ENCODE assay signal across 14 cellular contexts in the genomic region with DNA sequence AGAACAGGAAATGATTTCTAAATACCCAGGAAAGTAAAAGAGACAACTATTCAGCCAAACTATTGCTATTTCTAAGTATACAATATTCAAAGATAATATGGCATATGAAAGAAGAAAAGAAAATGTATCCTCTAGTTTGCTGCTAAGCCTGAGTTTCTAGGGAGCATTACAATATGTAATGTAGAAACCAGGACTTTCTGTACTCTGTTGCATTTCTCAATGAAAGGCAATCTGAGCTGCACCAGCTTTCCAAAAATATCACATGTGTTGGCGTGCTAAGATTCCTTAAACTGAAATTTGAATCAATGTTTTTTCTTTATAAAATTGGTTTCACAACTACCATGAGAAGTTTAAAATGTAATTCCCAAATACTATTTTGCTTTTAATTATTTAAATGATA.
DNase-seq lines count a peak whose midpoint lies in the region; ATAC-seq and TF ChIP-seq lines count a peak whose summit lies in the region.
"Had no signal": no experiment of that assay in that cellular context is flagged by ENCODE, and none has a peak within 500 bp of the region (broad histone marks: within the 10 kb centered on the region; RNA-seq: fewer than 3 reads in every experiment).

No MANE protein-coding gene starts in this region.

- H3K27me3 ChIP-seq in psoas muscle (ENCODE audit: insufficient read depth in 3 of 3, low read length in 2 of 3): no peaks in the 10 kb centered on the region
- no peaks in the 10 kb centered on the region for H3K27me3 ChIP-seq in suprapubic skin
- H3K27me3 ChIP-seq: SJCRH30 had no signal

- intact Hi-C loops in psoas muscle (cut with DNase I): no loop called here
- intact Hi-C loops in OCI-LY7 (cut with micrococcal nuclease; ENCODE audit: unreplicated experiment): no loop called here

- no peaks in the 10 kb centered on the region for H3K36me3 ChIP-seq in SK-N-MC (ENCODE audit: insufficient read depth, low read length)
- no peaks in the 10 kb centered on the region for H3K36me3 ChIP-seq in psoas muscle (ENCODE audit: insufficient read depth in 1 of 2, low read depth in 1 of 2)
- no peaks in the 10 kb centered on the region for H3K36me3 ChIP-seq in suprapubic skin
- no peaks in the 10 kb centered on the region for H3K36me3 ChIP-seq in OCI-LY7 (ENCODE audit: insufficient read depth, low read length)
- H3K36me3 ChIP-seq: SJCRH30 had no signal

- 11 to 20% (median 15%) methylated on average over 1 of the region's 1 CpG for WGBS in psoas muscle, 3 donors
- 49% methylated on average over 1 of the region's 1 CpG for WGBS in suprapubic skin

- no peak overlapping the region for H3K4me2 ChIP-seq in OCI-LY7 (ENCODE audit: low read length)

- no peak for DNase-seq in SK-N-MC (ENCODE audit: low read depth, low spot score)
- peak; percentile 22 for DNase-seq in fibroblast of the conjunctiva (ENCODE audit: low read depth)
- no peak for DNase-seq in psoas muscle
- no peak for DNase-seq in suprapubic skin (ENCODE audit: low spot score in 2 of 2)
- no peak for DNase-seq in dermis blood vessel endothelial cell
- DNase-seq in OCI-LY7 (ENCODE audit: low spot score): no peak
- no peak for DNase-seq in NCI-H1105 treated with DMSO at 0.1 percent for 48 hours (lab: John Stamatoyannopoulos, UW)
- DNase-seq: DMS 273 treated with DMSO at 0.1 percent for 48 hours, HFFc6, NCI-H1048, NCI-H1694, SJCRH30 had no signal

- peak overlapping the region; percentile 14; the same call in 1 of the 2 replicates for H3K27ac ChIP-seq in SK-N-MC
- peak overlapping the region; percentile 76 for H3K27ac ChIP-seq in psoas muscle
- peak overlapping the region; percentile 70 for H3K27ac ChIP-seq in suprapubic skin
- H3K27ac ChIP-seq in OCI-LY7 (ENCODE audit: low read depth, low read length, poor library complexity, severe bottlenecking): no peak overlapping the region
- H3K27ac ChIP-seq: HL-60, SJCRH30 had no signal

- peak; percentile 66 to 88 (median 82) for ATAC-seq in psoas muscle
- ATAC-seq: K562 had no signal

- no peaks in the 10 kb centered on the region for H4K20me1 ChIP-seq in OCI-LY7 (ENCODE audit: insufficient read depth, low read length)

- H3K4me1 ChIP-seq in psoas muscle: peaks cover 55% of the 10 kb centered on the region
- H3K4me1 ChIP-seq in suprapubic skin: no peaks in the 10 kb centered on the region
- H3K4me1 ChIP-seq in OCI-LY7 (ENCODE audit: insufficient read depth, low read length, poor library complexity, severe bottlenecking): no peaks in the 10 kb centered on the region
- H3K4me1 ChIP-seq: SJCRH30 had no signal

- POLR2A ChIA-PET in OCI-LY7 (lab: Charles Lee): interaction anchor here (0.7 kb wide), 1 partner anchor 15 kb away, joined by 4 read pairs; no protein-coding TSS in a partner anchor

- H3K9me3 ChIP-seq in SK-N-MC (ENCODE audit: low read depth, low read length): no peaks in the 10 kb centered on the region
- H3K9me3 ChIP-seq in psoas muscle: no peaks in the 10 kb centered on the region
- no peaks in the 10 kb centered on the region for H3K9me3 ChIP-seq in suprapubic skin
- H3K9me3 ChIP-seq in OCI-LY7 (ENCODE audit: low read length): no peaks in the 10 kb centered on the region
- H3K9me3 ChIP-seq: SJCRH30 had no signal

- peak overlapping the region; percentile 29 for H3K9ac ChIP-seq in SK-N-MC (ENCODE audit: insufficient read length)

- CTCF ChIA-PET in OCI-LY7 (lab: Charles Lee; ENCODE audit: unreplicated experiment): no interaction called here

- no peaks in the 10 kb centered on the region for H3K9me2 ChIP-seq in OCI-LY7 (ENCODE audit: insufficient read depth, low read length)

- H3K79me2 ChIP-seq in OCI-LY7 (ENCODE audit: insufficient read depth, low read depth, low read length): no peaks in the 10 kb centered on the region

- no peak overlapping the region for H2AFZ ChIP-seq in OCI-LY7 (ENCODE audit: low read length)

- TF ChIP-seq EP300 in suprapubic skin (IDR thresholded peaks at IDR 0.05): no peak

- no peak for TF ChIP-seq POLR2A in suprapubic skin (IDR thresholded peaks at IDR 0.05)

- no peak for TF ChIP-seq CTCF in psoas muscle (IDR thresholded peaks at IDR 0.05)
- no peak for TF ChIP-seq CTCF in suprapubic skin (IDR thresholded peaks at IDR 0.05)
- TF ChIP-seq CTCF in OCI-LY7 (conservative IDR thresholded peaks at IDR 0.05; ENCODE audit: low read length): no peak

- BruUV-seq in OCI-LY7 (replicated peaks; lab: Mats Ljungman, UMichigan): no TSS peak

- no peak overlapping the region for H3K4me3 ChIP-seq in SK-N-MC
- peak overlapping the region; percentile 29 for H3K4me3 ChIP-seq in psoas muscle
- no peak overlapping the region for H3K4me3 ChIP-seq in suprapubic skin
- H3K4me3 ChIP-seq in OCI-LY7 (ENCODE audit: low read depth, low read length, poor library complexity, severe bottlenecking): no peak overlapping the region
- H3K4me3 ChIP-seq: K562, SJCRH30 had no signal
